In the genomic region with DNA sequence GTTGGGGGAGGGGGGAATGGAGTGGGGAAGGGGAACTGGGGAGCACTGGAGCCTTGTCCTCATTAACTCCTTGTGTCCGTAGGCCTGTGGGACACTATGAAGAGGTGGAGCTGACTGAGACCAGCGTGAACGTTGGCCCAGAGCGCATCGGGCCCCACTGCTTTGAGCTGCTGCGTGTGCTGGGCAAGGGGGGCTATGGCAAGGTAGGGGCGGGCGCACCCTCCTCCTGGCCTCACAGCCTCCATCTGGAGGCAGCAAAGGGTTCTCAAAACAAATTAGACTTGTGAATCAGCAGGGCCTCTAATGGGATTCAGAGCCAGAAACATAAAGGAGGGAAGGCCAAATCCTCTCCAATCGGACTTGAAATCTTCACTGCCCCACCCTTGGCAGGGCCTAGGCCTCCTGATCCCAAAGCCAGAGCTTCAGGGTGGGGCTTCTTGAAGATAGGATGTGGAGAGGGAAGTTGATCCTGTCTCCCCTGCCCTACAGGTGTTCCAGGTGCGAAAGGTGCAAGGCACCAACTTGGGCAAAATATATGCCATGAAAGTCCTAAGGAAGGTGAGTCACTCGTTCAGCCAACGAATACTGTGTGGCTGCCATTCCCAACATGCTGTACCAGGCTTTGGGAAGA, we compare ENCODE assay signal across 1 cellular context.
TF ChIP-seq lines count a peak whose summit lies in the region.

No MANE protein-coding gene starts in this region.

TF ChIP-seq in HCT116, 20 proteins besides CTCF, POLR2A, EP300 and RAD21 (continued from another document):
- TF ChIP-seq, protein P1, sequence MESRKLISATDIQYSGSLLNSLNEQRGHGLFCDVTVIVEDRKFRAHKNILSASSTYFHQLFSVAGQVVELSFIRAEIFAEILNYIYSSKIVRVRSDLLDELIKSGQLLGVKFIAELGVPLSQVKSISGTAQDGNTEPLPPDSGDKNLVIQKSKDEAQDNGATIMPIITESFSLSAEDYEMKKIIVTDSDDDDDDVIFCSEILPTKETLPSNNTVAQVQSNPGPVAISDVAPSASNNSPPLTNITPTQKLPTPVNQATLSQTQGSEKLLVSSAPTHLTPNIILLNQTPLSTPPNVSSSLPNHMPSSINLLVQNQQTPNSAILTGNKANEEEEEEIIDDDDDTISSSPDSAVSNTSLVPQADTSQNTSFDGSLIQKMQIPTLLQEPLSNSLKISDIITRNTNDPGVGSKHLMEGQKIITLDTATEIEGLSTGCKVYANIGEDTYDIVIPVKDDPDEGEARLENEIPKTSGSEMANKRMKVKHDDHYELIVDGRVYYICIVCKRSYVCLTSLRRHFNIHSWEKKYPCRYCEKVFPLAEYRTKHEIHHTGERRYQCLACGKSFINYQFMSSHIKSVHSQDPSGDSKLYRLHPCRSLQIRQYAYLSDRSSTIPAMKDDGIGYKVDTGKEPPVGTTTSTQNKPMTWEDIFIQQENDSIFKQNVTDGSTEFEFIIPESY (IDR thresholded peaks at IDR 0.05; ENCODE audit: extremely low read depth, insufficient replicate concordance, low read length), result no peak
- TF ChIP-seq EZH2phosphoT487 (IDR thresholded peaks at IDR 0.05; ENCODE audit: borderline replicate concordance) (no peak), CEBPB (IDR thresholded peaks at IDR 0.05; ENCODE audit: low read depth) (no peak), SIN3A (IDR thresholded peaks at IDR 0.05; ENCODE audit: low read depth) (no peak), ATF3 (IDR thresholded peaks at IDR 0.05) (no peak), CBX3 (IDR thresholded peaks at IDR 0.05; ENCODE audit: low read depth) (no peak), SRF (IDR thresholded peaks at IDR 0.05; ENCODE audit: low read depth) (no peak), REST (IDR thresholded peaks at IDR 0.05; ENCODE audit: low read depth) (no peak), ZFX (IDR thresholded peaks at IDR 0.05) (no peak), MAX (IDR thresholded peaks at IDR 0.05) (no peak)
